Comparison of ENCODE assay signal across 10 cellular contexts in genomic region chr11:111414267-111414931, GRCh38. TPM values are rescaled to one million over a fixed set of nuclear protein-coding genes. Genes with fewer than 3 reads are reported as not detected.
DNase-seq lines count a peak whose midpoint lies in the region; ATAC-seq and TF ChIP-seq lines count a peak whose summit lies in the region.
"Had no signal": no experiment of that assay in that cellular context is flagged by ENCODE, and none has a peak within 500 bp of the region (broad histone marks: within the 10 kb centered on the region; RNA-seq: fewer than 3 reads in every experiment).

No MANE protein-coding gene starts in this region.

- H3K36me3 ChIP-seq in heart right ventricle (no peaks in the 10 kb centered on the region), MG63 (no peaks in the 10 kb centered on the region)
- H3K36me3 ChIP-seq: cardiac muscle cell had no signal

- no peak overlapping the region for H3K4me3 ChIP-seq in heart right ventricle
- H3K4me3 ChIP-seq in MG63, result no peak overlapping the region
- H3K4me3 ChIP-seq: cardiac muscle cell had no signal

- DNase-seq in GM10248 (ENCODE audit: extremely low spot score) (peak; percentile 62), NCI-H2227 treated with DMSO at 0.1 percent for 48 hours (lab: John Stamatoyannopoulos, UW) (no peak), erythroblast (lab: John Stamatoyannopoulos, UW) (no peak), heart right ventricle (no peak), MG63 (no peak)
- peak in 1 of 2 donors; percentile 13 for DNase-seq in activated T-cell treated with anti-CD3 and anti-CD28 coated beads, Interleukin-2, amount 50 U/mL, for 72 hours
- DNase-seq: KBM-7 had no signal

- peak overlapping the region; percentile 60 to 66 for H3K4me3 Mint-ChIP-seq in activated T-cell treated with anti-CD3 and anti-CD28 coated beads, Interleukin-2, amount 50 U/mL, for 72 hours

- no peak for TF ChIP-seq POLR2A in erythroblast (IDR thresholded peaks at IDR 0.05; ENCODE audit: low read length)

- H3K9me3 Mint-ChIP-seq in activated T-cell treated with anti-CD3 and anti-CD28 coated beads, Interleukin-2, amount 50 U/mL, for 72 hours, result no peaks in the 10 kb centered on the region

- peak overlapping the region; percentile 49 for H3K27ac Mint-ChIP-seq in activated T-cell treated with anti-CD3 and anti-CD28 coated beads, Interleukin-2, amount 50 U/mL, for 72 hours

- peaks cover 66% of the 10 kb centered on the region for H3K4me1 Mint-ChIP-seq in activated T-cell treated with anti-CD3 and anti-CD28 coated beads, Interleukin-2, amount 50 U/mL, for 72 hours (ENCODE audit: low read depth)

- peaks cover 0 to 27% (median 16%) of the 10 kb centered on the region in 9 donors for H3K4me1 ChIP-seq in heart right ventricle

- 64 to 66% methylated on average over 9 of the region's 9 CpGs for WGBS in heart right ventricle, 2 donors

- no peaks in the 10 kb centered on the region for H3K27me3 Mint-ChIP-seq in activated T-cell treated with anti-CD3 and anti-CD28 coated beads, Interleukin-2, amount 50 U/mL, for 72 hours (ENCODE audit: low read depth)

- CTCF ChIA-PET in GM10248 (lab: Yijun Ruan, JAX), result interaction anchor here (1.0 to 28.1 kb wide), 8 partner anchors 8 to 131 kb away, joined by 3 to 636 read pairs (median 6); partner anchors contain the start of gene POU2AF1

- no peak overlapping the region for H3K27ac ChIP-seq in heart right ventricle
- H3K27ac ChIP-seq: cardiac muscle cell had no signal

- POLR2A ChIA-PET in GM10248 (lab: Yijun Ruan, JAX), result interaction anchor here (1.2 to 1.7 kb wide), 3 partner anchors 35 to 47 kb away, joined by 4 to 7 read pairs (median 6); partner anchors contain the start of gene POU2AF1

- H3K9me3 ChIP-seq in heart right ventricle (no peaks in the 10 kb centered on the region), MG63 (no peaks in the 10 kb centered on the region)

- H3K27me3 ChIP-seq in heart right ventricle (no peaks in the 10 kb centered on the region), MG63 (0 out of 2 replicates have a peak, but pooled peaks cover 2% of the 10 kb centered on the region)
- H3K27me3 ChIP-seq: cardiac muscle cell had no signal

- no peaks in the 10 kb centered on the region for H3K36me3 Mint-ChIP-seq in activated T-cell treated with anti-CD3 and anti-CD28 coated beads, Interleukin-2, amount 50 U/mL, for 72 hours (ENCODE audit: insufficient read depth in 2 of 2)

- intact Hi-C loops in heart right ventricle (cut with DNase I), result no loop called here

- TF ChIP-seq CTCF in GM10248 (IDR thresholded peaks at IDR 0.05; ENCODE audit: control extremely low read depth, extremely low read depth, low read depth, missing control alignments), result peak; percentile 0
- no peak for TF ChIP-seq CTCF in heart right ventricle (IDR thresholded peaks at IDR 0.05)

- ATAC-seq in GM19372 (IDR thresholded peaks at IDR 0.05; ENCODE audit: low read depth, unreplicated experiment), result peak; percentile 27
- ATAC-seq in HG03139 (IDR thresholded peaks at IDR 0.05; ENCODE audit: unreplicated experiment), result peak; percentile 34
- peak; percentile 30 to 33 for ATAC-seq in activated T-cell treated with anti-CD3 and anti-CD28 coated beads, Interleukin-2, amount 50 U/mL, for 72 hours (replicated peaks in 1 of 2)
- ATAC-seq in heart right ventricle, result no peak

RNA-seq across cellular contexts. Expression of gene POU2AF1, which starts 35.3 kb away (rescaled TPM):
- 10 to 100 TPM in 1 of 2 donors, 1 to 10 TPM in 1; 2.5 to 12.4 TPM for total RNA-seq in activated T-cell treated with anti-CD3 and anti-CD28 coated beads, Interleukin-2, amount 50 U/mL, for 72 hours
- total RNA-seq in heart right ventricle, result 1 to 10 TPM in 2 of 10 donors, under 1 TPM in 5, not detected in 3; 0.07 to 1.8 (median 0.11) TPM
- polyA plus RNA-seq in heart right ventricle, result under 1 TPM; 0.15 to 0.30 TPM
- total RNA-seq in MG63 (2014; rRNA removed; shearing (Covaris generic); ENCODE audit: low replicate concordance), result not detected in 2 replicates
- total RNA-seq: cardiac muscle cell had no signal
- polyA plus RNA-seq: cardiac muscle cell had no signal

Comparison
In these comparisons a context has a peak if more than half of its experiments do, and no peak if none do; other contexts are left out.
1. ATAC-seq: peak in GM19372 (single experiment), HG03139 (single experiment) and activated T-cell treated with anti-CD3 and anti-CD28 coated beads, Interleukin-2, amount 50 U/mL, for 72 hours (2 of 2); none in heart right ventricle (0 of 8).